ENCODE assay signal across 18 cellular contexts in the genomic region with DNA sequence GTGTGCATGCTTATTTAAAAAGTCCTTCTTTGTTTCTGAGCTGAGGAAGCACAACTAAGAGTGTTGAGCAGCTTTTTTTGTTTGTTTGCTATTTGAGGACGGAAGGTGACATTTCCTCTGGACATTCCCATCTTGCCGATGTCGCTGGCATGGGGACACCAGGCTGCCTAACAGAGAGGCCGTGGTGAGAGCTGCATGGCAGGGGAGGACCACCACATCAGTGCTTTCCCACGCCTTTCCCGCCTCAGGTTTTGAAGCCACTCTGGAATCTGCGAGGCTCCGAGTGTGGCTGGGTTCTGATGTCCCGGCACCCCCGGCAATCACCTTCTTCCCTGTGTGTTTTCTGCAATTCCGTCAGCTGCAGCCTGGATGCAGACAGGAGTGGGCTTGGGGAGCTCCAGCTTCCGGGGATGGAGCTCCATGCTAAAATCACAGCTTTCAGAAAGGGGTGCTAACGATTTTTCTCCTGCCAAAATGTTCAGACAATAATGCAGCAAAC.
"Had no signal": no experiment of that assay in that cellular context is flagged by ENCODE, and none has a peak within 500 bp of the region (broad histone marks: within the 10 kb centered on the region; RNA-seq: fewer than 3 reads in every experiment).

No MANE protein-coding gene starts in this region.

- DNase-seq: cerebellar nuclear complex; dermis blood vessel endothelial cell; endodermal cell; erythroblast; foreskin keratinocyte; mammary epithelial cell; mucosa of descending colon; naive thymus-derived CD8-positive, alpha-beta T cell; sigmoid colon; stimulated activated CD4-positive, alpha-beta T cell treated with anti-CD3 and anti-CD28 coated beads, Interleukin-12 subunit alpha, Interleukin-12 subunit beta, amount 100 ng/mL, for 4 hours; stimulated activated naive CD4-positive, alpha-beta T cell; stomach; substantia nigra; trophoblast cell had no signal

- H3K27ac ChIP-seq: foreskin keratinocyte, right atrium auricular region, sigmoid colon, skin epidermis, stomach, thoracic aorta had no signal

- H3K4me1 ChIP-seq: foreskin keratinocyte, right atrium auricular region, sigmoid colon, stomach had no signal

- H3K27me3 ChIP-seq: foreskin keratinocyte, right atrium auricular region, sigmoid colon had no signal

- ATAC-seq: foreskin keratinocyte; left lobe of liver; mucosa of descending colon; naive thymus-derived CD8-positive, alpha-beta T cell had no signal

- H3K27ac Mint-ChIP-seq: endodermal cell; naive thymus-derived CD8-positive, alpha-beta T cell had no signal

- H3K36me3 ChIP-seq: right atrium auricular region, sigmoid colon, stomach, thoracic aorta had no signal

- H3K4me3 ChIP-seq: mucosa of descending colon, right atrium auricular region, sigmoid colon, skin epidermis, stomach, thoracic aorta had no signal

- H3K9me3 Mint-ChIP-seq: naive thymus-derived CD8-positive, alpha-beta T cell had no signal

- H3K4me3 Mint-ChIP-seq: endodermal cell had no signal

- H3K4me1 Mint-ChIP-seq: endodermal cell had no signal

- H3K9me3 ChIP-seq: mucosa of descending colon, right atrium auricular region, sigmoid colon had no signal

- H3K36me3 Mint-ChIP-seq: naive thymus-derived CD8-positive, alpha-beta T cell had no signal
